ENCODE assay signal across 8 cellular contexts in the genomic region with DNA sequence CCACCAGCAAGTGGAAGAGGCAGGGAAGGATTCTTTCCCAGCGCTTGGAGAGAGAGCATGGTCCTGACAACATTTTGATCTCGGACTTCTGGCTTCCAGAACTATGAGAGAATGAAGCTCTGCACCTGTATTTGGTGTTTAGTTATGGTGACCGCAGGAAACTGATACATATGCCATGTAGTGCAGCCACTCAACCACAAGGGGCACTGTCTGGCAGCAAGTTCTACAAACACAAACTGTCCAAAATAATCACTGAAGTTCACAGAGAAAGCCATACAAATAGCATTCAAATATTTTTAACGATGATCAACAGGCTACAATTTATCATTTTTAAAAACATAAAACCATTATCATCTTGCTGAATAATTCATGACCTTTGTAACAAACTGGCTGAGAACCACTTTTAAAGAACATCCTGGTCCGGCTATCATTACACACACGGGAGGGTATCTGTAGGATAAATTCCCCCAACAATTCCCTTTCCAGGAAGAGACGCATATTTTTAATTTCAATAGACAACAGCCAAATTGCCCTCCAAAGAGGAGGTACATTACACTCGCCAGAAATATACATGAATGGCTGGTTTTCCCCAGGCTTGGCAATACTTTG. TPM values are rescaled to one million over a fixed set of nuclear protein-coding genes. Genes with fewer than 3 reads are reported as not detected.
DNase-seq lines count a peak whose midpoint lies in the region; ATAC-seq and TF ChIP-seq lines count a peak whose summit lies in the region.

No MANE protein-coding gene starts in this region.

- H3K36me3 ChIP-seq in mucosa of descending colon (ENCODE audit: low read depth) (no peaks in the 10 kb centered on the region), tibial nerve (no peaks in the 10 kb centered on the region)

- DNase-seq in AG08396 (ENCODE audit: low spot score) (peak; percentile 60), NCI-H2196 treated with DMSO at 0.1 percent for 48 hours (lab: John Stamatoyannopoulos, UW; ENCODE audit: unreplicated experiment) (peak; percentile 52), mucosa of descending colon (peak in 2 of 3 donors; percentile 56 to 80), tibial nerve (ENCODE audit: low spot score in 2 of 2) (peak; percentile 41 to 69)
- DNase-seq in activated CD4-positive, alpha-beta T cell treated with anti-CD3 and anti-CD28 coated beads, Interleukin-2, amount 10 ng/mL, durations not matched to agents 24 days and 14 days: peak; percentile 86
- peak; percentile 21 for DNase-seq in effector CD8-positive, alpha-beta T cell (lab: John Stamatoyannopoulos, UW)

- ATAC-seq in GM18502 (IDR thresholded peaks at IDR 0.05; ENCODE audit: poor library complexity, unreplicated experiment) (peak; percentile 46), mucosa of descending colon (peak; percentile 74), HG03159 (IDR thresholded peaks at IDR 0.05; ENCODE audit: unreplicated experiment) (no peak)

- H3K9me3 Mint-ChIP-seq in activated CD4-positive, alpha-beta T cell treated with anti-CD3 and anti-CD28 coated beads, Interleukin-2, amount 10 ng/mL, durations not matched to agents 24 days and 14 days: no peaks in the 10 kb centered on the region

- H3K4me1 ChIP-seq in mucosa of descending colon (ENCODE audit: low read depth) (peaks cover 9% of the 10 kb centered on the region), tibial nerve (peaks cover 0 to 35% (median 4%) of the 10 kb centered on the region in 4 donors)

- no peak for TF ChIP-seq EP300 in tibial nerve (IDR thresholded peaks at IDR 0.05)

- TF ChIP-seq CTCF in mucosa of descending colon (IDR thresholded peaks at IDR 0.05) (peak; percentile 91), tibial nerve (IDR thresholded peaks at IDR 0.05) (peak; percentile 66 to 94 (median 86))

- 29 to 38% methylated on average over 8 of the region's 8 CpGs for WGBS in tibial nerve, 2 donors

- no peak overlapping the region for H3K4me3 Mint-ChIP-seq in activated CD4-positive, alpha-beta T cell treated with anti-CD3 and anti-CD28 coated beads, Interleukin-2, amount 10 ng/mL, durations not matched to agents 24 days and 14 days

- TF ChIP-seq POLR2A in tibial nerve (IDR thresholded peaks at IDR 0.05): no peak

- H3K27me3 Mint-ChIP-seq in activated CD4-positive, alpha-beta T cell treated with anti-CD3 and anti-CD28 coated beads, Interleukin-2, amount 10 ng/mL, durations not matched to agents 24 days and 14 days: peaks cover 13% of the 10 kb centered on the region

- H3K27ac ChIP-seq in tibial nerve: peak overlapping the region in 1 of 4 donors; percentile 26

- peaks cover 14% of the 10 kb centered on the region for H3K4me1 Mint-ChIP-seq in activated CD4-positive, alpha-beta T cell treated with anti-CD3 and anti-CD28 coated beads, Interleukin-2, amount 10 ng/mL, durations not matched to agents 24 days and 14 days

- H3K36me3 Mint-ChIP-seq in activated CD4-positive, alpha-beta T cell treated with anti-CD3 and anti-CD28 coated beads, Interleukin-2, amount 10 ng/mL, durations not matched to agents 24 days and 14 days (ENCODE audit: low read depth): no peaks in the 10 kb centered on the region

- H3K4me3 ChIP-seq in mucosa of descending colon (no peak overlapping the region), tibial nerve (no peak overlapping the region)

- H3K27ac Mint-ChIP-seq in activated CD4-positive, alpha-beta T cell treated with anti-CD3 and anti-CD28 coated beads, Interleukin-2, amount 10 ng/mL, durations not matched to agents 24 days and 14 days: no peak overlapping the region

- intact Hi-C loops in activated CD4-positive, alpha-beta T cell treated with anti-CD3 and anti-CD28 coated beads, Interleukin-2, amount 10 ng/mL, durations not matched to agents 24 days and 14 days (cut with micrococcal nuclease): no loop called here
- intact Hi-C loops in mucosa of descending colon (cut with DNase I, micrococcal nuclease): no loop called here

- H3K9me3 ChIP-seq in mucosa of descending colon: no peaks in the 10 kb centered on the region
- H3K9me3 ChIP-seq in tibial nerve: no peaks in the 10 kb centered on the region

- no peaks in the 10 kb centered on the region for H3K27me3 ChIP-seq in tibial nerve

RNA-seq across cellular contexts. Expression of gene CBR3, which starts 9.3 kb away (rescaled TPM):
- 17.2 and 19.8 TPM in 2 replicates for total RNA-seq in activated CD4-positive, alpha-beta T cell treated with anti-CD3 and anti-CD28 coated beads, Interleukin-2, amount 10 ng/mL, durations not matched to agents 24 days and 14 days
- 1 to 10 TPM in 2 of 3 donors, under 1 TPM in 1; 0.75 to 5.0 (median 4.1) TPM for total RNA-seq in mucosa of descending colon
- 10 to 100 TPM; 22.8 to 53.0 (median 42.1) TPM for total RNA-seq in tibial nerve

RNA-seq across cellular contexts. Expression of gene DOP1B, which starts 31.0 kb away (rescaled TPM):
- 16.0 and 17.5 TPM in 2 replicates for total RNA-seq in activated CD4-positive, alpha-beta T cell treated with anti-CD3 and anti-CD28 coated beads, Interleukin-2, amount 10 ng/mL, durations not matched to agents 24 days and 14 days
- total RNA-seq in mucosa of descending colon: 10 to 100 TPM; 40.4 to 87.3 (median 73.1) TPM
- 10 to 100 TPM; 12.3 to 29.9 (median 22.0) TPM for total RNA-seq in tibial nerve

RNA-seq across cellular contexts. Expression of gene CBR1, which starts 55.8 kb away (rescaled TPM):
- total RNA-seq in activated CD4-positive, alpha-beta T cell treated with anti-CD3 and anti-CD28 coated beads, Interleukin-2, amount 10 ng/mL, durations not matched to agents 24 days and 14 days: 60.0 and 63.8 TPM in 2 replicates
- total RNA-seq in mucosa of descending colon (10 to 100 TPM; 68.4 to 76.9 (median 69.5) TPM), tibial nerve (100 to 1,000 TPM; 159 to 406 (median 222) TPM)

Comparison
In these comparisons a context has a peak if more than half of its experiments do, and no peak if none do; other contexts are left out.
1. DNase-seq: peak in every context shown above with its lines; median percentile 86 in activated CD4-positive, alpha-beta T cell treated with anti-CD3 and anti-CD28 coated beads, Interleukin-2, amount 10 ng/mL, durations not matched to agents 24 days and 14 days; 68 in mucosa of descending colon; 60 in AG08396; 55 in tibial nerve; 52 in NCI-H2196 treated with DMSO at 0.1 percent for 48 hours; 21 in effector CD8-positive, alpha-beta T cell.